1 cellular context compared by ENCODE assay signal in the genomic region with DNA sequence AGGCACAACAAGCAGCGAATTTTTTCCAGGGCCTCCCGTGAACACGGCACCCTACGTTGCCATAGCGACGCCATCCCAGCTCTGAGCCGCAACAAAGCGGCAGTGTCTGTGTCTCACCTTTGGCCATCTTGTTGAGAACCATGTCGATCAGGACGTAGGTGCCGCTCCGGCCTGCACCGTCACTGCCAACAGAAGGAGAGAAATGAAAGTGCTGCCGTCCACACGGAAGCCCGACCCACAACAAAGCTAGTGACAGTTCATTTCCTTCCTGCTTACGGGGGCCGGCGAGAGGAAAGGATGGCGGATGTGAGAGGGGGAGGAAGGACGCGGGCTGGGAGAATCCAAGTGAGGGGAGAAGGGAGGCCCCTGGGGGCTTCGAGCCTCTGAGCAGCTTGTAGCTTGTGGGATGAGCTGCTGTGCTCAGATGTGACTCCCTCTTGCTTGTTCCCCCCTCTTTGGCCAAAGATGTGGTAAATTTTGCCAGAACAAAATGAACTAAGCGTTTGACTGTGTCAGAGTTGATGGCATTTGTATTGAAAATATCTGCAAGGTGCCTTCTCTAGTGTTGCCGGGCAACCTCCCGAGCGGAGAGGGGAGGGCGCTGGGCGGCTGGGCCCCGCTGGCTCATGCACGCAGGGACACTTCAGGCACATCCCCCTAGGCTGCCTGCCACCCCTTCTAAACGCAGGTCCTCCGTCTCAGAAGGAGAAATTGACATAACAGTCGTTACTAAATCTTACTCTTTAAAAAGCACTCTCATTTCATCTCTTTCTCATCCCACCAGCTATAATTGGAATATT.
TF ChIP-seq lines count a peak whose summit lies in the region.

No MANE protein-coding gene starts in this region.

TF ChIP-seq in HepG2, 621 proteins besides CTCF, POLR2A, EP300 and RAD21 (continued from another document and continues in another):
- 0 out of 2 replicates have a peak, but pooled peaks have one; percentile 13 for TF ChIP-seq ZNF281 (CRISPR knock-in tag; IDR thresholded peaks at IDR 0.05; ENCODE audit: borderline replicate concordance)
- TF ChIP-seq TOPORS (CRISPR knock-in tag; IDR thresholded peaks at IDR 0.05), result no peak
- TF ChIP-seq ZNF580 (CRISPR knock-in tag; IDR thresholded peaks at IDR 0.05; ENCODE audit: borderline replicate concordance, low read depth), result no peak
- TF ChIP-seq TRIM22 (IDR thresholded peaks at IDR 0.05), result no peak
- peak; percentile 24 for TF ChIP-seq TEAD3 (CRISPR knock-in tag; optimal IDR thresholded peaks at IDR 0.05; ENCODE audit: borderline replicate concordance)
- no peak for TF ChIP-seq ZBTB8A (CRISPR knock-in tag; IDR thresholded peaks at IDR 0.05; ENCODE audit: borderline replicate concordance, low read depth)
- TF ChIP-seq ZNF44 (CRISPR knock-in tag; IDR thresholded peaks at IDR 0.05), result peak; percentile 99
- TF ChIP-seq FOXA1 (IDR thresholded peaks at IDR 0.05), result no peak
- 0 out of 2 replicates have a peak, but pooled peaks have one; percentile 10 for TF ChIP-seq FOXA1 (CRISPR knock-in tag; IDR thresholded peaks at IDR 0.05)
- TF ChIP-seq, protein P1, sequence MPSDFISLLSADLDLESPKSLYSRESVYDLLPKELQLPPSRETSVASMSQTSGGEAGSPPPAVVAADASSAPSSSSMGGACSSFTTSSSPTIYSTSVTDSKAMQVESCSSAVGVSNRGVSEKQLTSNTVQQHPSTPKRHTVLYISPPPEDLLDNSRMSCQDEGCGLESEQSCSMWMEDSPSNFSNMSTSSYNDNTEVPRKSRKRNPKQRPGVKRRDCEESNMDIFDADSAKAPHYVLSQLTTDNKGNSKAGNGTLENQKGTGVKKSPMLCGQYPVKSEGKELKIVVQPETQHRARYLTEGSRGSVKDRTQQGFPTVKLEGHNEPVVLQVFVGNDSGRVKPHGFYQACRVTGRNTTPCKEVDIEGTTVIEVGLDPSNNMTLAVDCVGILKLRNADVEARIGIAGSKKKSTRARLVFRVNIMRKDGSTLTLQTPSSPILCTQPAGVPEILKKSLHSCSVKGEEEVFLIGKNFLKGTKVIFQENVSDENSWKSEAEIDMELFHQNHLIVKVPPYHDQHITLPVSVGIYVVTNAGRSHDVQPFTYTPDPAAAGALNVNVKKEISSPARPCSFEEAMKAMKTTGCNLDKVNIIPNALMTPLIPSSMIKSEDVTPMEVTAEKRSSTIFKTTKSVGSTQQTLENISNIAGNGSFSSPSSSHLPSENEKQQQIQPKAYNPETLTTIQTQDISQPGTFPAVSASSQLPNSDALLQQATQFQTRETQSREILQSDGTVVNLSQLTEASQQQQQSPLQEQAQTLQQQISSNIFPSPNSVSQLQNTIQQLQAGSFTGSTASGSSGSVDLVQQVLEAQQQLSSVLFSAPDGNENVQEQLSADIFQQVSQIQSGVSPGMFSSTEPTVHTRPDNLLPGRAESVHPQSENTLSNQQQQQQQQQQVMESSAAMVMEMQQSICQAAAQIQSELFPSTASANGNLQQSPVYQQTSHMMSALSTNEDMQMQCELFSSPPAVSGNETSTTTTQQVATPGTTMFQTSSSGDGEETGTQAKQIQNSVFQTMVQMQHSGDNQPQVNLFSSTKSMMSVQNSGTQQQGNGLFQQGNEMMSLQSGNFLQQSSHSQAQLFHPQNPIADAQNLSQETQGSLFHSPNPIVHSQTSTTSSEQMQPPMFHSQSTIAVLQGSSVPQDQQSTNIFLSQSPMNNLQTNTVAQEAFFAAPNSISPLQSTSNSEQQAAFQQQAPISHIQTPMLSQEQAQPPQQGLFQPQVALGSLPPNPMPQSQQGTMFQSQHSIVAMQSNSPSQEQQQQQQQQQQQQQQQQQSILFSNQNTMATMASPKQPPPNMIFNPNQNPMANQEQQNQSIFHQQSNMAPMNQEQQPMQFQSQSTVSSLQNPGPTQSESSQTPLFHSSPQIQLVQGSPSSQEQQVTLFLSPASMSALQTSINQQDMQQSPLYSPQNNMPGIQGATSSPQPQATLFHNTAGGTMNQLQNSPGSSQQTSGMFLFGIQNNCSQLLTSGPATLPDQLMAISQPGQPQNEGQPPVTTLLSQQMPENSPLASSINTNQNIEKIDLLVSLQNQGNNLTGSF (CRISPR knock-in tag; IDR thresholded peaks at IDR 0.05), result no peak
- TF ChIP-seq, protein P2, sequence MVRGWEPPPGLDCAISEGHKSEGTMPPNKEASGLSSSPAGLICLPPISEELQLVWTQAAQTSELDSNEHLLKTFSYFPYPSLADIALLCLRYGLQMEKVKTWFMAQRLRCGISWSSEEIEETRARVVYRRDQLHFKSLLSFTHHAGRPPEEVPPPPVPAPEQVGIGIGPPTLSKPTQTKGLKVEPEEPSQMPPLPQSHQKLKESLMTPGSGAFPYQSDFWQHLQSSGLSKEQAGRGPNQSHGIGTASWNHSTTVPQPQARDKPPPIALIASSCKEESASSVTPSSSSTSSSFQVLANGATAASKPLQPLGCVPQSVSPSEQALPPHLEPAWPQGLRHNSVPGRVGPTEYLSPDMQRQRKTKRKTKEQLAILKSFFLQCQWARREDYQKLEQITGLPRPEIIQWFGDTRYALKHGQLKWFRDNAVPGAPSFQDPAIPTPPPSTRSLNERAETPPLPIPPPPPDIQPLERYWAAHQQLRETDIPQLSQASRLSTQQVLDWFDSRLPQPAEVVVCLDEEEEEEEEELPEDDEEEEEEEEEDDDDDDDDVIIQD (CRISPR knock-in tag; IDR thresholded peaks at IDR 0.05; ENCODE audit: low read depth), result no peak
- no peak for TF ChIP-seq KMT2A (CRISPR knock-in tag; IDR thresholded peaks at IDR 0.05)
- no peak for TF ChIP-seq SRSF1 (optimal IDR thresholded peaks at IDR 0.05; ENCODE audit: low read depth, low read length)
- TF ChIP-seq STAG1 (CRISPR knock-in tag; IDR thresholded peaks at IDR 0.05), result 0 out of 2 replicates have a peak, but pooled peaks have one; percentile 16
- peak; percentile 71 for TF ChIP-seq ETV5 (CRISPR knock-in tag; IDR thresholded peaks at IDR 0.05; ENCODE audit: borderline replicate concordance)
- TF ChIP-seq MEF2D (CRISPR knock-in tag; IDR thresholded peaks at IDR 0.05), result 0 out of 2 replicates have a peak, but pooled peaks have one; percentile 68
- TF ChIP-seq SOX5 (CRISPR knock-in tag; IDR thresholded peaks at IDR 0.05; ENCODE audit: borderline replicate concordance), result peak; percentile 9; the same call in 1 of the 2 replicates
- no peak for TF ChIP-seq HNRNPUL1 (IDR thresholded peaks at IDR 0.05; ENCODE audit: low read depth, low read length)
- TF ChIP-seq NFKB2 (CRISPR knock-in tag; IDR thresholded peaks at IDR 0.05; ENCODE audit: borderline replicate concordance), result no peak
- TF ChIP-seq ZNF10 (CRISPR knock-in tag; IDR thresholded peaks at IDR 0.05; ENCODE audit: borderline replicate concordance, low read depth), result no peak
- TF ChIP-seq, protein P3, sequence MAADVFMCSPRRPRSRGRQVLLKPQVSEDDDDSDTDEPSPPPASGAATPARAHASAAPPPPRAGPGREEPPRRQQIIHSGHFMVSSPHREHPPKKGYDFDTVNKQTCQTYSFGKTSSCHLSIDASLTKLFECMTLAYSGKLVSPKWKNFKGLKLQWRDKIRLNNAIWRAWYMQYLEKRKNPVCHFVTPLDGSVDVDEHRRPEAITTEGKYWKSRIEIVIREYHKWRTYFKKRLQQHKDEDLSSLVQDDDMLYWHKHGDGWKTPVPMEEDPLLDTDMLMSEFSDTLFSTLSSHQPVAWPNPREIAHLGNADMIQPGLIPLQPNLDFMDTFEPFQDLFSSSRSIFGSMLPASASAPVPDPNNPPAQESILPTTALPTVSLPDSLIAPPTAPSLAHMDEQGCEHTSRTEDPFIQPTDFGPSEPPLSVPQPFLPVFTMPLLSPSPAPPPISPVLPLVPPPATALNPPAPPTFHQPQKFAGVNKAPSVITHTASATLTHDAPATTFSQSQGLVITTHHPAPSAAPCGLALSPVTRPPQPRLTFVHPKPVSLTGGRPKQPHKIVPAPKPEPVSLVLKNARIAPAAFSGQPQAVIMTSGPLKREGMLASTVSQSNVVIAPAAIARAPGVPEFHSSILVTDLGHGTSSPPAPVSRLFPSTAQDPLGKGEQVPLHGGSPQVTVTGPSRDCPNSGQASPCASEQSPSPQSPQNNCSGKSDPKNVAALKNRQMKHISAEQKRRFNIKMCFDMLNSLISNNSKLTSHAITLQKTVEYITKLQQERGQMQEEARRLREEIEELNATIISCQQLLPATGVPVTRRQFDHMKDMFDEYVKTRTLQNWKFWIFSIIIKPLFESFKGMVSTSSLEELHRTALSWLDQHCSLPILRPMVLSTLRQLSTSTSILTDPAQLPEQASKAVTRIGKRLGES (CRISPR knock-in tag; IDR thresholded peaks at IDR 0.05; ENCODE audit: borderline replicate concordance), result no peak
- 0 out of 2 replicates have a peak, but pooled peaks have one; percentile 40 for TF ChIP-seq ZNF343 (CRISPR knock-in tag; IDR thresholded peaks at IDR 0.05)
- 0 out of 2 replicates have a peak, but pooled peaks have one; percentile 19 for TF ChIP-seq PPARG (CRISPR knock-in tag; conservative IDR thresholded peaks at IDR 0.05)
- no peak; the same call in 1 of the 2 replicates for TF ChIP-seq MED1 (CRISPR knock-in tag; IDR thresholded peaks at IDR 0.05)
- TF ChIP-seq, protein P4, sequence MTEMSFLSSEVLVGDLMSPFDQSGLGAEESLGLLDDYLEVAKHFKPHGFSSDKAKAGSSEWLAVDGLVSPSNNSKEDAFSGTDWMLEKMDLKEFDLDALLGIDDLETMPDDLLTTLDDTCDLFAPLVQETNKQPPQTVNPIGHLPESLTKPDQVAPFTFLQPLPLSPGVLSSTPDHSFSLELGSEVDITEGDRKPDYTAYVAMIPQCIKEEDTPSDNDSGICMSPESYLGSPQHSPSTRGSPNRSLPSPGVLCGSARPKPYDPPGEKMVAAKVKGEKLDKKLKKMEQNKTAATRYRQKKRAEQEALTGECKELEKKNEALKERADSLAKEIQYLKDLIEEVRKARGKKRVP (CRISPR knock-in tag; IDR thresholded peaks at IDR 0.05), result no peak
- peak; percentile 36; the same call in 1 of the 2 replicates for TF ChIP-seq SALL1 (CRISPR knock-in tag; IDR thresholded peaks at IDR 0.05)
- no peak for TF ChIP-seq ZSCAN21 (CRISPR knock-in tag; IDR thresholded peaks at IDR 0.05; ENCODE audit: borderline replicate concordance)
- peak; percentile 71 for TF ChIP-seq ZFY (CRISPR knock-in tag; IDR thresholded peaks at IDR 0.05)
- no peak for TF ChIP-seq HOXA9 (CRISPR knock-in tag; IDR thresholded peaks at IDR 0.05; ENCODE audit: borderline replicate concordance)
- TF ChIP-seq, protein P5, sequence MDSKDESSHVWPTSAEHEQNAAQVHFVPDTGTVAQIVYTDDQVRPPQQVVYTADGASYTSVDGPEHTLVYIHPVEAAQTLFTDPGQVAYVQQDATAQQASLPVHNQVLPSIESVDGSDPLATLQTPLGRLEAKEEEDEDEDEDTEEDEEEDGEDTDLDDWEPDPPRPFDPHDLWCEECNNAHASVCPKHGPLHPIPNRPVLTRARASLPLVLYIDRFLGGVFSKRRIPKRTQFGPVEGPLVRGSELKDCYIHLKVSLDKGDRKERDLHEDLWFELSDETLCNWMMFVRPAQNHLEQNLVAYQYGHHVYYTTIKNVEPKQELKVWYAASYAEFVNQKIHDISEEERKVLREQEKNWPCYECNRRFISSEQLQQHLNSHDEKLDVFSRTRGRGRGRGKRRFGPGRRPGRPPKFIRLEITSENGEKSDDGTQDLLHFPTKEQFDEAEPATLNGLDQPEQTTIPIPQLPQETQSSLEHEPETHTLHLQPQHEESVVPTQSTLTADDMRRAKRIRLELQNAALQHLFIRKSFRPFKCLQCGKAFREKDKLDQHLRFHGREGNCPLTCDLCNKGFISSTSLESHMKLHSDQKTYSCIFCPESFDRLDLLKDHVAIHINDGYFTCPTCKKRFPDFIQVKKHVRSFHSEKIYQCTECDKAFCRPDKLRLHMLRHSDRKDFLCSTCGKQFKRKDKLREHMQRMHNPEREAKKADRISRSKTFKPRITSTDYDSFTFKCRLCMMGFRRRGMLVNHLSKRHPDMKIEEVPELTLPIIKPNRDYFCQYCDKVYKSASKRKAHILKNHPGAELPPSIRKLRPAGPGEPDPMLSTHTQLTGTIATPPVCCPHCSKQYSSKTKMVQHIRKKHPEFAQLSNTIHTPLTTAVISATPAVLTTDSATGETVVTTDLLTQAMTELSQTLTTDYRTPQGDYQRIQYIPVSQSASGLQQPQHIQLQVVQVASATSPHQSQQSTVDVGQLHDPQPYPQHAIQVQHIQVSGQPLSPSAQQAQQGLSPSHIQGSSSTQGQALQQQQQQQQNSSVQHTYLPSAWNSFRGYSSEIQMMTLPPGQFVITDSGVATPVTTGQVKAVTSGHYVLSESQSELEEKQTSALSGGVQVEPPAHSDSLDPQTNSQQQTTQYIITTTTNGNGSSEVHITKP (CRISPR knock-in tag; IDR thresholded peaks at IDR 0.05; ENCODE audit: low read depth), result peak; percentile 91
- no peak for TF ChIP-seq ZNF101 (CRISPR knock-in tag; IDR thresholded peaks at IDR 0.05; ENCODE audit: borderline replicate concordance, low read depth)
- TF ChIP-seq PHF8 (CRISPR knock-in tag; IDR thresholded peaks at IDR 0.05), result peak; percentile 42; the same call in 1 of the 2 replicates
